8 cellular contexts compared by ENCODE assay signal in genomic region chr16:21645261-21645721, GRCh38. TPM values are rescaled to one million over a fixed set of nuclear protein-coding genes. Genes with fewer than 3 reads are reported as not detected.
DNase-seq lines count a peak whose midpoint lies in the region; ATAC-seq and TF ChIP-seq lines count a peak whose summit lies in the region.

No MANE protein-coding gene starts in this region.

- no peaks in the 10 kb centered on the region for H3K9me3 Mint-ChIP-seq in activated naive CD8-positive, alpha-beta T cell treated with anti-CD3 and anti-CD28 coated beads, Interleukin-2, amount 50 U/mL, for 24 hours

- H3K36me3 Mint-ChIP-seq in activated naive CD8-positive, alpha-beta T cell treated with anti-CD3 and anti-CD28 coated beads, Interleukin-2, amount 50 U/mL, for 24 hours (ENCODE audit: low read depth) = peaks cover 5% of the 10 kb centered on the region

- intact Hi-C loops in prostate gland (cut with DNase I) = no loop called here

- no peak overlapping the region for H3K4me3 ChIP-seq in prostate gland

- H3K9me3 ChIP-seq in prostate gland = no peaks in the 10 kb centered on the region

- peaks cover 62% of the 10 kb centered on the region for H3K4me1 Mint-ChIP-seq in activated naive CD8-positive, alpha-beta T cell treated with anti-CD3 and anti-CD28 coated beads, Interleukin-2, amount 50 U/mL, for 24 hours

- no peaks in the 10 kb centered on the region for H3K36me3 ChIP-seq in prostate gland

- H3K27me3 Mint-ChIP-seq in activated naive CD8-positive, alpha-beta T cell treated with anti-CD3 and anti-CD28 coated beads, Interleukin-2, amount 50 U/mL, for 24 hours = no peaks in the 10 kb centered on the region

- DNase-seq in NAMALWA (ENCODE audit: low spot score) = peak; percentile 90
- peak; percentile 29 for DNase-seq in activated naive CD8-positive, alpha-beta T cell treated with anti-CD3 and anti-CD28 coated beads, Interleukin-2, amount 50 U/mL, for 24 hours
- DNase-seq in midbrain (lab: John Stamatoyannopoulos, UW) = peak; percentile 16
- DNase-seq in dedifferentiated amniotic fluid mesenchymal stem cell (ENCODE audit: extremely low spot score) = no peak
- no peak for DNase-seq in hippocampal formation (lab: John Stamatoyannopoulos, UW)
- no peak for DNase-seq in prostate gland (ENCODE audit: low spot score)

- WGBS in prostate gland = 85% methylated on average over 9 of the region's 9 CpGs

- peak; percentile 53 for ATAC-seq in GM18517 (IDR thresholded peaks at IDR 0.05; ENCODE audit: unreplicated experiment)
- ATAC-seq in activated naive CD8-positive, alpha-beta T cell treated with anti-CD3 and anti-CD28 coated beads, Interleukin-2, amount 50 U/mL, for 24 hours = peak; percentile 53
- ATAC-seq in HG02798 (IDR thresholded peaks at IDR 0.05; ENCODE audit: poor library complexity, unreplicated experiment) = no peak

- no peak for TF ChIP-seq CTCF in prostate gland (IDR thresholded peaks at IDR 0.05)

- H3K27ac Mint-ChIP-seq in activated naive CD8-positive, alpha-beta T cell treated with anti-CD3 and anti-CD28 coated beads, Interleukin-2, amount 50 U/mL, for 24 hours = peak overlapping the region; percentile 83

- no peak overlapping the region for H3K27ac ChIP-seq in prostate gland

- H3K27me3 ChIP-seq in prostate gland (replicated peaks; ENCODE audit: insufficient read depth) = no peaks in the 10 kb centered on the region

- TF ChIP-seq POLR2A in prostate gland (IDR thresholded peaks at IDR 0.05) = no peak

- H3K4me1 ChIP-seq in prostate gland (replicated peaks) = no peaks in the 10 kb centered on the region

- peak overlapping the region; percentile 79 for H3K4me3 Mint-ChIP-seq in activated naive CD8-positive, alpha-beta T cell treated with anti-CD3 and anti-CD28 coated beads, Interleukin-2, amount 50 U/mL, for 24 hours

RNA-seq across cellular contexts. Expression of gene IGSF6, which starts 7.1 kb away (rescaled TPM):
- total RNA-seq in prostate gland = 1 to 10 TPM in 1 of 2 donors, not detected in 1; 4.5 TPM

RNA-seq across cellular contexts. Expression of gene OTOA, which starts 18.5 kb away (rescaled TPM):
- under 1 TPM; 0.68 TPM for total RNA-seq in prostate gland

RNA-seq across cellular contexts. Expression of gene METTL9, which starts 45.9 kb away (rescaled TPM):
- total RNA-seq in prostate gland = 100 to 1,000 TPM in 1 of 2 donors, 10 to 100 TPM in 1; 98.9 to 160 TPM

Comparison
In these comparisons a context has a peak if more than half of its experiments do, and no peak if none do; other contexts are left out.
1. DNase-seq: peak in NAMALWA (single experiment), activated naive CD8-positive, alpha-beta T cell treated with anti-CD3 and anti-CD28 coated beads, Interleukin-2, amount 50 U/mL, for 24 hours (single experiment) and midbrain (single experiment); none in dedifferentiated amniotic fluid mesenchymal stem cell (single experiment), hippocampal formation (0 of 2) and prostate gland (single experiment).